In genomic region chr15:62059818-62060115, GRCh38 we compare ENCODE assay signal across 8 cellular contexts. TPM values are rescaled to one million over a fixed set of nuclear protein-coding genes. Genes with fewer than 3 reads are reported as not detected.
DNase-seq lines count a peak whose midpoint lies in the region; ATAC-seq, FAIRE-seq and TF ChIP-seq lines count a peak whose summit lies in the region.

No MANE protein-coding gene starts in this region.

- H3K9ac ChIP-seq in HepG2 (ENCODE audit: insufficient read depth, low read depth, low read length) = peak overlapping the region; percentile 83

- under 1% methylated on average over 19 of the region's 19 CpGs for WGBS in HepG2 (ENCODE audit: low lambda C conversion rate)

- H2AFZ ChIP-seq in HepG2 (ENCODE audit: low read length) = peak overlapping the region; percentile 69

- H3K9me3 ChIP-seq in HepG2 (ENCODE audit: low read length) = no peaks in the 10 kb centered on the region

- peak overlapping the region; percentile 89 for H3K4me3 ChIP-seq in NB4 (ENCODE audit: low read depth, low read length)
- peak overlapping the region; percentile 94 for H3K4me3 ChIP-seq in choroid plexus epithelial cell (ENCODE audit: low read depth, low read length)
- H3K4me3 ChIP-seq in HepG2 (replicated peaks in 1 of 3; ENCODE audit: insufficient read depth in 1 of 3, low read depth in 2 of 3, low read length in 3 of 3) = peak overlapping the region; percentile 80 to 96 (median 95)

- TF ChIP-seq EP300 in HepG2 (IDR thresholded peaks at IDR 0.05; ENCODE audit: low read depth in 2 of 2, low read length in 2 of 2) (no peak), HepG2 (CRISPR knock-in tag; IDR thresholded peaks at IDR 0.05; ENCODE audit: borderline replicate concordance) (no peak)

- TF ChIP-seq POLR2A in NB4 (IDR thresholded peaks at IDR 0.05; ENCODE audit: extremely low read depth, insufficient read length) (no peak), HepG2 (IDR thresholded peaks at IDR 0.05; ENCODE audit: insufficient read depth in 1 of 2, low read depth in 2 of 2, low read length in 2 of 2) (no peak; a peak in 1 of 4 replicates)

- ATAC-seq in GM18508 (IDR thresholded peaks at IDR 0.05; ENCODE audit: insufficient read depth, unreplicated experiment) (peak; percentile 49), HG02678 (IDR thresholded peaks at IDR 0.05; ENCODE audit: unreplicated experiment) (peak; percentile 70), HepG2 (peak; percentile 89)
- peak; percentile 71 to 76 for ATAC-seq in activated CD4-positive, CD25-positive, alpha-beta regulatory T cell treated with anti-CD3 and anti-CD28 coated beads, Interleukin-2, amount 50 U/mL, for 24 hours

- H3K4me1 ChIP-seq in HepG2 (ENCODE audit: insufficient read depth, low read length) = peaks cover 31% of the 10 kb centered on the region

- intact Hi-C loops in HepG2 (cut with micrococcal nuclease; ENCODE audit: unreplicated experiment) = no loop called here

- no peak for TF ChIP-seq CTCF in NB4 (IDR thresholded peaks at IDR 0.05; ENCODE audit: low read depth, low read length)
- no peak for TF ChIP-seq CTCF in choroid plexus epithelial cell (conservative IDR thresholded peaks at IDR 0.05; ENCODE audit: low read depth, low read length)
- TF ChIP-seq CTCF in HepG2 (CRISPR knock-in tag; IDR thresholded peaks at IDR 0.05) = no peak

- POLR2A ChIA-PET in HepG2 (lab: Yijun Ruan, JAX) = no interaction called here

- no peak for FAIRE-seq in HepG2 (lab: Jason Lieb, UNC)

- H3K27ac ChIP-seq in HepG2 (ENCODE audit: extremely low read length, insufficient read depth, low read length) = peak overlapping the region; percentile 75

- peaks cover 0 to 3% of the 10 kb centered on the region in 2 experiments; a peak in 1 of 5 replicates for H3K27me3 ChIP-seq in HepG2 (ENCODE audit: control insufficient read depth in 1 of 2, insufficient read depth in 2 of 2, low read length in 2 of 2)

- CTCF ChIA-PET in HepG2 (lab: Yijun Ruan, JAX; ENCODE audit: low intra/inter-chr PET ratio, low total read pairs) = no interaction called here

- H4K20me1 ChIP-seq in HepG2 (ENCODE audit: insufficient read depth, low read length) = no peaks in the 10 kb centered on the region

- in situ Hi-C loops in HepG2 (cut with HindIII; ENCODE audit: extremely low pct_ligation_motif_present, low pct_unique_long_range_greater_than_20kb) = no loop called here

- DNase-seq in NB4 (ENCODE audit: low read depth) = peak; percentile 88
- DNase-seq in choroid plexus epithelial cell (ENCODE audit: low read depth) = peak; percentile 57
- DNase-seq in HepG2 (ENCODE audit: low spot score) = peak; percentile 61
- peak; percentile 28 to 41 (median 36) for DNase-seq in stimulated activated CD4-positive, alpha-beta T cell treated with anti-CD3 and anti-CD28 coated beads, TNF-alpha, amount 100 ng/mL, for 48 hours (ENCODE audit: low read depth in 3 of 3)
- no peak for DNase-seq in mesenteric fat pad (ENCODE audit: low spot score)

- no TSS peak for BruUV-seq in HepG2 (replicated peaks; lab: Mats Ljungman, UMichigan)

- peak overlapping the region; percentile 95 for H3K4me2 ChIP-seq in HepG2 (ENCODE audit: low read depth, low read length)

- H3K36me3 ChIP-seq in HepG2 (replicated peaks in 1 of 2; ENCODE audit: control insufficient read depth in 1 of 2, insufficient read depth in 2 of 2, low read length in 2 of 2) = no peaks in the 10 kb centered on the region

- H3K79me2 ChIP-seq in HepG2 (ENCODE audit: insufficient read depth, low read length) = peaks cover 33% of the 10 kb centered on the region

- no peak for TF ChIP-seq RAD21 in HepG2 (CRISPR knock-in tag; IDR thresholded peaks at IDR 0.05)

TF ChIP-seq in HepG2, 621 proteins besides CTCF, POLR2A, EP300 and RAD21 (continues in another document):
- TF ChIP-seq SP2 (CRISPR knock-in tag; IDR thresholded peaks at IDR 0.05) (0 out of 2 replicates have a peak, but pooled peaks have one; percentile 6), SP4 (CRISPR knock-in tag; IDR thresholded peaks at IDR 0.05) (no peak; the same call in 1 of the 2 replicates), ZNF263 (CRISPR knock-in tag; IDR thresholded peaks at IDR 0.05) (peak; percentile 12; the same call in 1 of the 2 replicates), XRCC5 (optimal IDR thresholded peaks at IDR 0.05; ENCODE audit: low read length) (no peak), ARNTL (CRISPR knock-in tag; IDR thresholded peaks at IDR 0.05) (no peak), SIX4 (CRISPR knock-in tag; IDR thresholded peaks at IDR 0.05) (no peak), ZNF138 (CRISPR knock-in tag; IDR thresholded peaks at IDR 0.05; ENCODE audit: low read depth) (0 out of 2 replicates have a peak, but pooled peaks have one; percentile 14), ZNF124 (CRISPR knock-in tag; IDR thresholded peaks at IDR 0.05) (0 out of 2 replicates have a peak, but pooled peaks have one; percentile 9), ZNF552 (CRISPR knock-in tag; IDR thresholded peaks at IDR 0.05; ENCODE audit: borderline replicate concordance) (0 out of 2 replicates have a peak, but pooled peaks have one; percentile 39), PCBP2 (optimal IDR thresholded peaks at IDR 0.05; ENCODE audit: low read depth, low read length, poor library complexity, severe bottlenecking) (no peak), ELF4 (CRISPR knock-in tag; IDR thresholded peaks at IDR 0.05; ENCODE audit: borderline replicate concordance) (peak; percentile 67; the same call in 1 of the 2 replicates), ZNF546 (CRISPR knock-in tag; conservative IDR thresholded peaks at IDR 0.05) (no peak), ZSCAN9 (CRISPR knock-in tag; IDR thresholded peaks at IDR 0.05; ENCODE audit: borderline replicate concordance) (0 out of 2 replicates have a peak, but pooled peaks have one; percentile 8), FOXK1 (CRISPR knock-in tag; IDR thresholded peaks at IDR 0.05; ENCODE audit: borderline replicate concordance, low read depth) (no peak), HDAC1 (CRISPR knock-in tag; IDR thresholded peaks at IDR 0.05) (no peak)
- TF ChIP-seq, protein P1, sequence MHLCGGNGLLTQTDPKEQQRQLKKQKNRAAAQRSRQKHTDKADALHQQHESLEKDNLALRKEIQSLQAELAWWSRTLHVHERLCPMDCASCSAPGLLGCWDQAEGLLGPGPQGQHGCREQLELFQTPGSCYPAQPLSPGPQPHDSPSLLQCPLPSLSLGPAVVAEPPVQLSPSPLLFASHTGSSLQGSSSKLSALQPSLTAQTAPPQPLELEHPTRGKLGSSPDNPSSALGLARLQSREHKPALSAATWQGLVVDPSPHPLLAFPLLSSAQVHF (CRISPR knock-in tag; IDR thresholded peaks at IDR 0.05) = no peak

RNA-seq across cellular contexts. Expression of gene VPS13C, which starts 0.5 kb away (rescaled TPM):
- total RNA-seq in HepG2 (2016; rRNA removed; fragmentation: Illumina TruSeq; extraction: Trizol) (26.8 and 27.6 TPM in 2 replicates), mesenteric fat pad (66.7 TPM)
- total RNA-seq in HepG2 (2016; cell fraction: cytosol; rRNA removed; fragmentation: Illumina TruSeq; extraction: Trizol; ENCODE audit: low read depth) = 3.3 and 3.6 TPM in 2 replicates
- total RNA-seq in HepG2 (2016; cell fraction: insoluble cytoplasmic fraction; rRNA removed; fragmentation: Illumina TruSeq; extraction: Trizol) = 24.0 and 25.4 TPM in 2 replicates
- total RNA-seq in HepG2 (2016; cell fraction: membrane; rRNA removed; fragmentation: Illumina TruSeq; extraction: Trizol) = 3.6 and 4.9 TPM in 2 replicates
- 89.1 and 91.0 TPM in 2 replicates for total RNA-seq in HepG2 (2016; cell fraction: nucleus; rRNA removed; fragmentation: Illumina TruSeq; extraction: Trizol)
- 9.1 and 10.9 TPM in 2 replicates for polyA plus RNA-seq in HepG2 (2011; rRNA removed)
- polyA plus RNA-seq in HepG2 (2011; cell fraction: cytosol; rRNA removed) = 3.6 and 5.3 TPM in 2 replicates
- polyA plus RNA-seq in HepG2 (2011; cell fraction: nucleus; rRNA removed) = 21.5 and 22.4 TPM in 2 replicates
- polyA plus RNA-seq in HepG2 (2012) = 13.0 and 13.7 TPM in 2 replicates
- polyA plus RNA-seq in HepG2 (2016; cell fraction: cytosol; fragmentation: Illumina TruSeq; extraction: Trizol; ENCODE audit: low read depth) = 0.58 and 0.61 TPM in 2 replicates
- polyA plus RNA-seq in HepG2 (2016; cell fraction: insoluble cytoplasmic fraction; fragmentation: Illumina TruSeq; extraction: Trizol; ENCODE audit: low read depth) = 10.6 and 13.4 TPM in 2 replicates
- polyA plus RNA-seq in HepG2 (2016; cell fraction: membrane; fragmentation: Illumina TruSeq; extraction: Trizol; ENCODE audit: low read depth) = 0.87 and 1.5 TPM in 2 replicates
- polyA plus RNA-seq in HepG2 (2016; cell fraction: nucleus; fragmentation: Illumina TruSeq; extraction: Trizol; ENCODE audit: insufficient read depth, low read depth) = 51.1 and 54.5 TPM in 2 replicates
- polyA minus RNA-seq in HepG2 (2011; rRNA and poly(A)+ RNA removed; ENCODE audit: low replicate concordance) = 35.0 and 40.3 TPM in 2 replicates
- polyA minus RNA-seq in HepG2 (2011; cell fraction: cytosol; rRNA and poly(A)+ RNA removed) = 33.1 and 34.0 TPM in 2 replicates
- polyA minus RNA-seq in HepG2 (2011; cell fraction: nucleus; rRNA and poly(A)+ RNA removed) = 230 and 238 TPM in 2 replicates

RNA-seq across cellular contexts. Expression of gene C2CD4A, which starts 7.0 kb away (rescaled TPM):
- total RNA-seq in HepG2 (2016; rRNA removed; fragmentation: Illumina TruSeq; extraction: Trizol) = 0.17 and 0.20 TPM in 2 replicates
- total RNA-seq in HepG2 (2016; cell fraction: cytosol; rRNA removed; fragmentation: Illumina TruSeq; extraction: Trizol; ENCODE audit: low read depth) = 0.09 and 0.10 TPM in 2 replicates
- total RNA-seq in HepG2 (2016; cell fraction: insoluble cytoplasmic fraction; rRNA removed; fragmentation: Illumina TruSeq; extraction: Trizol) = 0.26 and 0.34 TPM in 2 replicates
- 0.22 and 0.28 TPM in 2 replicates for total RNA-seq in HepG2 (2016; cell fraction: membrane; rRNA removed; fragmentation: Illumina TruSeq; extraction: Trizol)
- total RNA-seq in HepG2 (2016; cell fraction: nucleus; rRNA removed; fragmentation: Illumina TruSeq; extraction: Trizol) = 0.16 and 0.25 TPM in 2 replicates
- polyA plus RNA-seq in HepG2 (2011; rRNA removed) = not detected in 2 replicates
- polyA plus RNA-seq in HepG2 (2011; cell fraction: cytosol; rRNA removed) = not detected in 2 replicates
- polyA plus RNA-seq in HepG2 (2011; cell fraction: nucleus; rRNA removed) = 0.03 TPM in 1 of 2 replicates, not detected in the other
- polyA plus RNA-seq in HepG2 (2012) = not detected in 2 replicates
- polyA plus RNA-seq in HepG2 (2016; cell fraction: cytosol; fragmentation: Illumina TruSeq; extraction: Trizol; ENCODE audit: low read depth) = not detected in 2 replicates
- 0.30 and 0.31 TPM in 2 replicates for polyA plus RNA-seq in HepG2 (2016; cell fraction: insoluble cytoplasmic fraction; fragmentation: Illumina TruSeq; extraction: Trizol; ENCODE audit: low read depth)
- polyA plus RNA-seq in HepG2 (2016; cell fraction: membrane; fragmentation: Illumina TruSeq; extraction: Trizol; ENCODE audit: low read depth) = 0.08 TPM in 1 of 2 replicates, not detected in the other
- polyA plus RNA-seq in HepG2 (2016; cell fraction: nucleus; fragmentation: Illumina TruSeq; extraction: Trizol; ENCODE audit: insufficient read depth, low read depth) = 0.30 and 0.51 TPM in 2 replicates
- polyA minus RNA-seq in HepG2 (2011; rRNA and poly(A)+ RNA removed; ENCODE audit: low replicate concordance) = 0.04 TPM in 1 of 2 replicates, not detected in the other
- not detected in 2 replicates for polyA minus RNA-seq in HepG2 (2011; cell fraction: cytosol; rRNA and poly(A)+ RNA removed)
- not detected in 2 replicates for polyA minus RNA-seq in HepG2 (2011; cell fraction: nucleus; rRNA and poly(A)+ RNA removed)
- not detected for total RNA-seq in mesenteric fat pad
